8 cellular contexts compared by ENCODE assay signal in genomic region chr20:45450097-45450818, GRCh38. TPM values are rescaled to one million over a fixed set of nuclear protein-coding genes. Genes with fewer than 3 reads are reported as not detected.
DNase-seq lines count a peak whose midpoint lies in the region; ATAC-seq, FAIRE-seq and TF ChIP-seq lines count a peak whose summit lies in the region.

No MANE protein-coding gene starts in this region.

- no peak overlapping the region for H3K9ac ChIP-seq in astrocyte (ENCODE audit: low read length)

- no peak overlapping the region for H2AFZ ChIP-seq in astrocyte (ENCODE audit: low read depth, low read length)

- H3K27me3 Mint-ChIP-seq in astrocyte (ENCODE audit: low read depth, unreplicated experiment), result peaks cover 22% of the 10 kb centered on the region

- no peak overlapping the region for H3K4me2 ChIP-seq in astrocyte (ENCODE audit: low read length)

- no peaks in the 10 kb centered on the region for H3K36me3 Mint-ChIP-seq in astrocyte (ENCODE audit: low read depth, unreplicated experiment)

- FAIRE-seq in astrocyte (lab: Jason Lieb, UNC), result no peak

- H3K27me3 ChIP-seq in astrocyte (ENCODE audit: insufficient read depth, low read length) (peaks cover 25% of the 10 kb centered on the region), testis (no peaks in the 10 kb centered on the region)

- H3K4me1 Mint-ChIP-seq in astrocyte (ENCODE audit: low read depth, unreplicated experiment), result no peaks in the 10 kb centered on the region

- no peak overlapping the region for H3K4me3 Mint-ChIP-seq in astrocyte (ENCODE audit: unreplicated experiment)

- no peak overlapping the region for H3K27ac ChIP-seq in astrocyte (ENCODE audit: low read depth, low read length)
- no peak overlapping the region for H3K27ac ChIP-seq in testis

- H3K36me3 ChIP-seq in astrocyte (ENCODE audit: insufficient read depth, low read length) (no peaks in the 10 kb centered on the region), testis (ENCODE audit: low read depth, missing control alignments) (no peaks in the 10 kb centered on the region)

- no peaks in the 10 kb centered on the region for H3K79me2 ChIP-seq in astrocyte (ENCODE audit: insufficient read depth, low read length)

- 66 to 74% methylated on average over 4 to 5 of the region's 5 CpGs for WGBS in testis, 2 donors

- H3K4me3 ChIP-seq in astrocyte (ENCODE audit: insufficient read depth, low read depth, low read length) (no peak overlapping the region), testis (no peak overlapping the region)

- H3K27ac Mint-ChIP-seq in astrocyte (ENCODE audit: unreplicated experiment), result no peak overlapping the region

- ATAC-seq in GM19035 (IDR thresholded peaks at IDR 0.05; ENCODE audit: unreplicated experiment), result no peak

- peak; percentile 52 for DNase-seq in AG08395 (ENCODE audit: low spot score)
- DNase-seq in GM10266 (ENCODE audit: extremely low spot score), result no peak
- peak; percentile 31 for DNase-seq in NCI-H2081 treated with DMSO at 0.1 percent for 48 hours (lab: John Stamatoyannopoulos, UW)
- DNase-seq in astrocyte (ENCODE audit: low read depth), result peak; percentile 18
- DNase-seq in iris pigment epithelial cell (ENCODE audit: low read depth), result peak; percentile 54
- peak; percentile 30 for DNase-seq in testis
- no peak for DNase-seq in retina

- H4K20me1 ChIP-seq in astrocyte (ENCODE audit: insufficient read depth, low read length), result no peaks in the 10 kb centered on the region

- no peaks in the 10 kb centered on the region for H3K9me3 ChIP-seq in astrocyte (ENCODE audit: insufficient read depth, low read depth, low read length)
- no peaks in the 10 kb centered on the region for H3K9me3 ChIP-seq in testis

- H3K4me1 ChIP-seq in astrocyte (ENCODE audit: insufficient read depth, low read length), result no peaks in the 10 kb centered on the region
- H3K4me1 ChIP-seq in testis, result no peaks in the 10 kb centered on the region

- intact Hi-C loops in testis (cut with DNase I; ENCODE audit: low total_unique reads), result no loop called here

- no peaks in the 10 kb centered on the region for H3K9me3 Mint-ChIP-seq in astrocyte (ENCODE audit: unreplicated experiment)

- no peak for TF ChIP-seq POLR2A in testis (IDR thresholded peaks at IDR 0.05)

- TF ChIP-seq CTCF in GM10266 (IDR thresholded peaks at IDR 0.05; ENCODE audit: control insufficient read depth, insufficient read depth, low read depth, missing control alignments) (peak; percentile 67), astrocyte (IDR thresholded peaks at IDR 0.05; ENCODE audit: insufficient read depth, low read depth, low read length) (peak; percentile 60), testis (IDR thresholded peaks at IDR 0.05) (peak in 2 of 3 experiments; percentile 49 to 57)

RNA-seq across cellular contexts. Expression of gene WFDC2, which starts 19.3 kb away (rescaled TPM):
- total RNA-seq in astrocyte, result 2.4 and 4.1 TPM in 2 replicates
- 10 to 100 TPM in 1 of 2 donors, 1 to 10 TPM in 1; 6.1 to 32.0 TPM for total RNA-seq in testis
- 37.6 TPM for polyA plus RNA-seq in testis (ENCODE audit: insufficient read depth, low read depth, low replicate concordance)

RNA-seq across cellular contexts. Expression of gene PIGT, which starts 34.3 kb away (rescaled TPM):
- total RNA-seq in astrocyte (83.7 and 91.4 TPM in 2 replicates), testis (100 to 1,000 TPM; 115 to 140 TPM)
- polyA plus RNA-seq in testis (ENCODE audit: insufficient read depth, low read depth, low replicate concordance), result 137 TPM

RNA-seq across cellular contexts. Expression of gene DBNDD2, which starts 42.2 kb away (rescaled TPM):
- total RNA-seq in astrocyte (10.7 and 11.3 TPM in 2 replicates), testis (10 to 100 TPM in 1 of 2 donors, 1 to 10 TPM in 1; 7.9 to 10.0 TPM)
- 39.3 TPM for polyA plus RNA-seq in testis (ENCODE audit: insufficient read depth, low read depth, low replicate concordance)

Comparison
In these comparisons a context has a peak if more than half of its experiments do, and no peak if none do; other contexts are left out.
1. DNase-seq: peak in AG08395 (single experiment), NCI-H2081 treated with DMSO at 0.1 percent for 48 hours (single experiment), astrocyte (single experiment), iris pigment epithelial cell (single experiment) and testis (single experiment); none in GM10266 (single experiment) and retina (single experiment).
2. Peak in every context shown above with its lines, with median percentiles within 50 percentile points of each other: CTCF ChIP-seq.